In the genomic region with DNA sequence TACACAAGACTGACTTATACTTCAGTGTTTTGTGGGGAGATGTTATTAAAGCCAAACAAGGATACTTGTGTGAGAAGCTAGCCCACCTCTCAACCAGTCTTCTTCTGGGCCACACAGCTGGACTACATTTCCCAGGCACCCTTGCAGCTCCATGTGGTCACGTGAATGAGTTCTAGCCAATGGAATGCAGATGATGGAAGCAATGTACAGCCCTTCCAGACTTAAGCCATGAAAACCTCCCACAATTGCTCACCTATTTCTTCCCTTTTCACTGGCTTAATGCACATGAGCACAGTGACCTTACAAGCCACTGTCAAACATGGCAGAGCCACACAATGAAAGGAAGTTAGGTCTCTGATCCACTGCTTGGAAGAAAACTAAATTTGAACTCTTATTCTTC, we compare ENCODE assay signal across 8 cellular contexts. TPM values are rescaled to one million over a fixed set of nuclear protein-coding genes. Genes with fewer than 3 reads are reported as not detected.
DNase-seq lines count a peak whose midpoint lies in the region; ATAC-seq and TF ChIP-seq lines count a peak whose summit lies in the region.

No MANE protein-coding gene starts in this region.

- no peak for TF ChIP-seq CTCF in WTC11 (IDR thresholded peaks at IDR 0.05)

- ATAC-seq in GM18867 (IDR thresholded peaks at IDR 0.05; ENCODE audit: unreplicated experiment) (peak; percentile 98), HG02885 (IDR thresholded peaks at IDR 0.05; ENCODE audit: poor library complexity, unreplicated experiment) (peak; percentile 99), WTC11 (peak; percentile 95), HG03439 (IDR thresholded peaks at IDR 0.05; ENCODE audit: unreplicated experiment) (no peak)

- peaks cover 52% of the 10 kb centered on the region for H3K4me1 Mint-ChIP-seq in WTC11

- no peaks in the 10 kb centered on the region for H3K36me3 Mint-ChIP-seq in WTC11

- 0 out of 2 replicates have a peak overlapping the region, but pooled peaks have one; percentile 57 for H3K27ac Mint-ChIP-seq in WTC11

- no peaks in the 10 kb centered on the region for H3K9me3 Mint-ChIP-seq in WTC11

- CTCF ChIA-PET in WTC11 (lab: Charles Lee), result interaction anchor here (0.6 to 1.2 kb wide), 5 partner anchors 45 to 206 kb away, joined by 3 to 5 read pairs (median 4); no protein-coding TSS in a partner anchor

- H3K27me3 Mint-ChIP-seq in WTC11 (ENCODE audit: low read depth), result no peaks in the 10 kb centered on the region

- POLR2A ChIA-PET in WTC11 (lab: Charles Lee), result no interaction called here

- DNase-seq in DMS 273 treated with DMSO at 0.1 percent for 48 hours (lab: John Stamatoyannopoulos, UW) (peak; percentile 34), NCI-H1436 (lab: John Stamatoyannopoulos, UW) (peak; percentile 24), WTC11 (ENCODE audit: low spot score) (peak; percentile 66), iPS DF 19.7 (ENCODE audit: low read depth, low spot score) (peak; percentile 85)
- DNase-seq in NK-92 treated with Interleukin-12 subunit alpha and Interleukin-12 subunit beta, amount 100 ng/mL, for 24 hours (lab: John Stamatoyannopoulos, UW), result no peak

- no peak overlapping the region for H3K4me3 Mint-ChIP-seq in WTC11

TF ChIP-seq in WTC11, 78 proteins besides CTCF, POLR2A, EP300 and RAD21:
- TF ChIP-seq, protein P1, sequence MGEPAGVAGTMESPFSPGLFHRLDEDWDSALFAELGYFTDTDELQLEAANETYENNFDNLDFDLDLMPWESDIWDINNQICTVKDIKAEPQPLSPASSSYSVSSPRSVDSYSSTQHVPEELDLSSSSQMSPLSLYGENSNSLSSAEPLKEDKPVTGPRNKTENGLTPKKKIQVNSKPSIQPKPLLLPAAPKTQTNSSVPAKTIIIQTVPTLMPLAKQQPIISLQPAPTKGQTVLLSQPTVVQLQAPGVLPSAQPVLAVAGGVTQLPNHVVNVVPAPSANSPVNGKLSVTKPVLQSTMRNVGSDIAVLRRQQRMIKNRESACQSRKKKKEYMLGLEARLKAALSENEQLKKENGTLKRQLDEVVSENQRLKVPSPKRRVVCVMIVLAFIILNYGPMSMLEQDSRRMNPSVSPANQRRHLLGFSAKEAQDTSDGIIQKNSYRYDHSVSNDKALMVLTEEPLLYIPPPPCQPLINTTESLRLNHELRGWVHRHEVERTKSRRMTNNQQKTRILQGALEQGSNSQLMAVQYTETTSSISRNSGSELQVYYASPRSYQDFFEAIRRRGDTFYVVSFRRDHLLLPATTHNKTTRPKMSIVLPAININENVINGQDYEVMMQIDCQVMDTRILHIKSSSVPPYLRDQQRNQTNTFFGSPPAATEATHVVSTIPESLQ (CRISPR knock-in tag; IDR thresholded peaks at IDR 0.05), result no peak
- TF ChIP-seq NFYB (CRISPR knock-in tag; conservative IDR thresholded peaks at IDR 0.05; ENCODE audit: low read depth), result peak; percentile 88
- peak; percentile 95 for TF ChIP-seq USF1 (CRISPR knock-in tag; IDR thresholded peaks at IDR 0.05)
- peak; percentile 96 for TF ChIP-seq USF2 (CRISPR knock-in tag; IDR thresholded peaks at IDR 0.05)

RNA-seq across cellular contexts. Expression of gene FEZ2, which starts 20.4 kb away (rescaled TPM):
- 22.2 to 24.0 TPM (median 23.6 TPM) in 3 replicates for total RNA-seq in WTC11 (2021)
